Comparison of ENCODE assay signal across 8 cellular contexts in genomic region chr2:174681983-174682577, GRCh38.
A peak's percentile ranks its signal among the peaks of the same experiment; 100 is the strongest.
DNase-seq lines count a peak whose midpoint lies in the region; ATAC-seq and TF ChIP-seq lines count a peak whose summit lies in the region.

No MANE protein-coding gene starts in this region.

- peaks cover 40% of the 10 kb centered on the region for H3K4me1 Mint-ChIP-seq in CD14-positive monocyte
- peaks cover 55% of the 10 kb centered on the region for H3K4me1 Mint-ChIP-seq in activated CD4-positive, alpha-beta T cell treated with anti-CD3 and anti-CD28 coated beads, Interleukin-2, amount 10 ng/mL, durations not matched to agents 24 days and 14 days

- H3K4me3 ChIP-seq in mucosa of descending colon (peak overlapping the region; percentile 63), stomach smooth muscle (ENCODE audit: low read length in 2 of 2) (peak overlapping the region; percentile 74 to 87)

- intact Hi-C loops in CD14-positive monocyte (cut with micrococcal nuclease), result loop anchor here (5.0 to 10.0 kb wide), 4 partner anchors 47 to 197 kb away; partner anchors contain the start of gene GPR155 (in 1 of the 2)
- intact Hi-C loops in activated CD4-positive, alpha-beta T cell treated with anti-CD3 and anti-CD28 coated beads, Interleukin-2, amount 10 ng/mL, durations not matched to agents 24 days and 14 days (cut with micrococcal nuclease), result loop anchor here (1.0 to 5.0 kb wide), 4 partner anchors 48 to 485 kb away; partner anchors contain the start of genes ATF2 and GPR155
- intact Hi-C loops in mucosa of descending colon (cut with DNase I, micrococcal nuclease), result no loop called here

- H3K27me3 Mint-ChIP-seq in CD14-positive monocyte (ENCODE audit: low read depth in 3 of 3), result peaks cover 10 to 17% (median 14%) of the 10 kb centered on the region in 3 donors
- H3K27me3 Mint-ChIP-seq in activated CD4-positive, alpha-beta T cell treated with anti-CD3 and anti-CD28 coated beads, Interleukin-2, amount 10 ng/mL, durations not matched to agents 24 days and 14 days, result no peaks in the 10 kb centered on the region

- ATAC-seq in GM19395 (IDR thresholded peaks at IDR 0.05; ENCODE audit: unreplicated experiment), result peak; percentile 57
- peak; percentile 47 for ATAC-seq in HG03571 (IDR thresholded peaks at IDR 0.05; ENCODE audit: unreplicated experiment)
- peak; percentile 70 for ATAC-seq in mucosa of descending colon

- no peaks in the 10 kb centered on the region for H3K27me3 ChIP-seq in stomach smooth muscle (ENCODE audit: control insufficient read depth in 1 of 2, insufficient read depth in 2 of 2, low read length in 2 of 2)

- H3K27ac Mint-ChIP-seq in CD14-positive monocyte, result peak overlapping the region in 3 of 7 donors; percentile 26 to 68 (median 50)
- peak overlapping the region; percentile 77 for H3K27ac Mint-ChIP-seq in activated CD4-positive, alpha-beta T cell treated with anti-CD3 and anti-CD28 coated beads, Interleukin-2, amount 10 ng/mL, durations not matched to agents 24 days and 14 days

- DNase-seq in CD14-positive monocyte (ENCODE audit: low spot score) (no peak), mucosa of descending colon (peak; percentile 31 to 70 (median 61)), OCI-M2 (lab: John Stamatoyannopoulos, UW; ENCODE audit: unreplicated experiment) (no peak)
- DNase-seq in activated CD4-positive, alpha-beta T cell treated with anti-CD3 and anti-CD28 coated beads, Interleukin-2, amount 10 ng/mL, durations not matched to agents 24 days and 14 days, result peak; percentile 83
- peak; percentile 14 for DNase-seq in effector CD8-positive, alpha-beta T cell (lab: John Stamatoyannopoulos, UW)

- H3K9me3 Mint-ChIP-seq in CD14-positive monocyte, result peaks cover 0 to 4% (median 0%) of the 10 kb centered on the region in 7 donors
- H3K9me3 Mint-ChIP-seq in activated CD4-positive, alpha-beta T cell treated with anti-CD3 and anti-CD28 coated beads, Interleukin-2, amount 10 ng/mL, durations not matched to agents 24 days and 14 days, result no peaks in the 10 kb centered on the region

- H3K4me3 Mint-ChIP-seq in CD14-positive monocyte, result peak overlapping the region; percentile 85 to 90
- peak overlapping the region; percentile 83 for H3K4me3 Mint-ChIP-seq in activated CD4-positive, alpha-beta T cell treated with anti-CD3 and anti-CD28 coated beads, Interleukin-2, amount 10 ng/mL, durations not matched to agents 24 days and 14 days

- peak overlapping the region; percentile 80 to 92 for H3K9ac ChIP-seq in stomach smooth muscle (ENCODE audit: low read length in 2 of 2)

- H3K36me3 Mint-ChIP-seq in CD14-positive monocyte, result peaks cover 0 to 13% of the 10 kb centered on the region in 2 donors
- peaks cover 16% of the 10 kb centered on the region for H3K36me3 Mint-ChIP-seq in activated CD4-positive, alpha-beta T cell treated with anti-CD3 and anti-CD28 coated beads, Interleukin-2, amount 10 ng/mL, durations not matched to agents 24 days and 14 days (ENCODE audit: low read depth)

- TF ChIP-seq CTCF in CD14-positive monocyte (IDR thresholded peaks at IDR 0.05) (no peak), mucosa of descending colon (IDR thresholded peaks at IDR 0.05) (no peak)

- H3K36me3 ChIP-seq in mucosa of descending colon (ENCODE audit: low read depth) (no peaks in the 10 kb centered on the region), stomach smooth muscle (ENCODE audit: control insufficient read depth in 2 of 2, insufficient read depth in 2 of 2, low read length in 2 of 2) (peaks cover 2 to 3% of the 10 kb centered on the region in 2 donors)

- H3K4me1 ChIP-seq in mucosa of descending colon (ENCODE audit: low read depth), result peaks cover 16% of the 10 kb centered on the region
- peaks cover 26% of the 10 kb centered on the region for H3K4me1 ChIP-seq in stomach smooth muscle (ENCODE audit: control insufficient read depth, insufficient read depth, low read length)

- H3K9me3 ChIP-seq in mucosa of descending colon (no peaks in the 10 kb centered on the region), stomach smooth muscle (ENCODE audit: control insufficient read depth in 2 of 2, low read length in 2 of 2) (no peaks in the 10 kb centered on the region)

- peak overlapping the region; percentile 66 for H3K27ac ChIP-seq in stomach smooth muscle (ENCODE audit: low read length)

Comparison
In these comparisons a context has a peak if more than half of its experiments do, and no peak if none do; other contexts are left out.
1. DNase-seq: peak in activated CD4-positive, alpha-beta T cell treated with anti-CD3 and anti-CD28 coated beads, Interleukin-2, amount 10 ng/mL, durations not matched to agents 24 days and 14 days (single experiment), effector CD8-positive, alpha-beta T cell (single experiment) and mucosa of descending colon (3 of 3); none in CD14-positive monocyte (single experiment) and OCI-M2 (single experiment).
2. intact Hi-C loops: an anchor here in CD14-positive monocyte (5.0 to 10.0 kb wide) and activated CD4-positive, alpha-beta T cell treated with anti-CD3 and anti-CD28 coated beads, Interleukin-2, amount 10 ng/mL, durations not matched to agents 24 days and 14 days (1.0 to 5.0 kb wide); none called in mucosa of descending colon.
3. Peak in every context shown above with its lines, with median percentiles within 50 percentile points of each other: ATAC-seq.